ENCODE assay signal across 24 cellular contexts in genomic region chr6:44105146-44105545, GRCh38. TPM values are rescaled to one million over a fixed set of nuclear protein-coding genes. Genes with fewer than 3 reads are reported as not detected.
DNase-seq lines count a peak whose midpoint lies in the region; ATAC-seq, FAIRE-seq and TF ChIP-seq lines count a peak whose summit lies in the region.
"Had no signal": no experiment of that assay in that cellular context is flagged by ENCODE, and none has a peak within 500 bp of the region (broad histone marks: within the 10 kb centered on the region; RNA-seq: fewer than 3 reads in every experiment).

No MANE protein-coding gene starts in this region.

- CTCF ChIA-PET in GM12878 (lab: Yijun Ruan, JAX): interaction anchor here (1.0 to 1.3 kb wide), 2 partner anchors 9 to 17 kb away, joined by 3 read pairs; no protein-coding TSS in a partner anchor

- H3K27me3 ChIP-seq in right cardiac atrium (ENCODE audit: control insufficient read depth, insufficient read depth) (no peaks in the 10 kb centered on the region), GM12878 (replicated peaks in 1 of 2; ENCODE audit: control insufficient read depth in 2 of 2, insufficient read depth in 2 of 2, low read length in 1 of 2) (no peaks in the 10 kb centered on the region), liver (ENCODE audit: control insufficient read depth in 4 of 4, insufficient read depth in 4 of 4, low read length in 3 of 4) (no peaks in the 10 kb centered on the region), upper lobe of left lung (no peaks in the 10 kb centered on the region)
- H3K27me3 ChIP-seq: neutrophil, SJCRH30 had no signal

- no peak for TF ChIP-seq POLR2A in GM12878 (IDR thresholded peaks at IDR 0.05; ENCODE audit: low read depth, low read length)
- TF ChIP-seq POLR2A in upper lobe of left lung (IDR thresholded peaks at IDR 0.05): no peak

- SMC1A ChIA-PET in GM12878 (lab: Charles Lee; ENCODE audit: uncharacterized antibody, unreplicated experiment): no interaction called here

- H3K4me3 ChIP-seq in right cardiac atrium (ENCODE audit: low read length) (no peak overlapping the region), GM12878 (no peak overlapping the region), liver (ENCODE audit: low read depth in 1 of 3, low read length in 3 of 3) (no peak overlapping the region), upper lobe of left lung (no peak overlapping the region)
- H3K4me3 ChIP-seq: mucosa of descending colon, SJCRH30 had no signal

- TF ChIP-seq RAD21 in GM12878 (IDR thresholded peaks at IDR 0.05; ENCODE audit: insufficient read depth, low read depth, low read length): no peak
- no peak for TF ChIP-seq RAD21 in liver (IDR thresholded peaks at IDR 0.05)

- H3K79me2 ChIP-seq in GM12878 (ENCODE audit: control insufficient read depth, insufficient read depth, low read length): no peaks in the 10 kb centered on the region

- H4K20me1 ChIP-seq in GM12878 (ENCODE audit: control insufficient read depth, insufficient read depth): no peaks in the 10 kb centered on the region

- H2AFZ ChIP-seq in GM12878 (ENCODE audit: control insufficient read depth, low read depth, low read length): no peak overlapping the region

- in situ Hi-C loops in GM12878 (cut with MboI): loop anchor here (10.0 kb wide), 2 partner anchors 50 to 130 kb away; partner anchors contain the start of gene CAPN11

- TF ChIP-seq CTCF in GM12878 (IDR thresholded peaks at IDR 0.05 in 2 of 3, conservative IDR thresholded peaks at IDR 0.05 in 1 of 3; ENCODE audit: control insufficient read depth in 2 of 3, extremely low read depth in 1 of 3, insufficient read depth in 1 of 3, low read depth in 3 of 3, low read length in 3 of 3) (no peak), liver (IDR thresholded peaks at IDR 0.05; ENCODE audit: low read depth, low read length, missing input control) (no peak), upper lobe of left lung (IDR thresholded peaks at IDR 0.05) (no peak)

- TF ChIP-seq EP300 in GM12878 (IDR thresholded peaks at IDR 0.05; ENCODE audit: borderline replicate concordance in 1 of 2, control insufficient read depth in 1 of 2, low read depth in 2 of 2, low read length in 2 of 2) (no peak), upper lobe of left lung (IDR thresholded peaks at IDR 0.05) (no peak)

- no peak for FAIRE-seq in GM12878 (lab: Jason Lieb, UNC)
- FAIRE-seq: astrocyte had no signal

- H3K9me3 ChIP-seq in right cardiac atrium (ENCODE audit: control insufficient read depth, low read length) (no peaks in the 10 kb centered on the region), GM12878 (replicated peaks; ENCODE audit: control insufficient read depth, insufficient read depth, low read length) (no peaks in the 10 kb centered on the region), liver (ENCODE audit: control insufficient read depth in 4 of 4, low read length in 3 of 4) (no peaks in the 10 kb centered on the region), upper lobe of left lung (no peaks in the 10 kb centered on the region)
- H3K9me3 ChIP-seq: mucosa of descending colon, neutrophil, SJCRH30 had no signal

- POLR2A ChIA-PET in GM12878 (lab: Charles Lee): no interaction called here

- peaks cover 19 to 25% of the 10 kb centered on the region in 2 experiments; a peak in 3 of 4 replicates for H3K36me3 ChIP-seq in GM12878 (ENCODE audit: control insufficient read depth in 2 of 2, insufficient read depth in 2 of 2, low read length in 1 of 2)
- H3K36me3 ChIP-seq in liver (ENCODE audit: control insufficient read depth in 4 of 4, insufficient read depth in 3 of 4, low read depth in 1 of 4, low read length in 3 of 4): peaks cover 2 to 5% (median 3%) of the 10 kb centered on the region in 4 donors
- H3K36me3 ChIP-seq in upper lobe of left lung: peaks cover 0 to 31% (median 8%) of the 10 kb centered on the region in 4 donors

- DNase-seq in right cardiac atrium: no peak
- no peak for DNase-seq in left ventricle myocardium superior
- DNase-seq in GM12878 (ENCODE audit: low read depth, low spot score): no peak
- no peak for DNase-seq in upper lobe of left lung
- no peak for DNase-seq in stimulated activated CD4-positive, alpha-beta T cell treated with anti-CD3 and anti-CD28 coated beads, Interleukin-12 subunit alpha, Interleukin-12 subunit beta, amount 100 ng/mL, for 4 hours
- DNase-seq in NCI-H526 (lab: John Stamatoyannopoulos, UW): no peak
- DNase-seq: activated CD4-positive, CD25-positive, alpha-beta regulatory T cell; activated CD8-positive, alpha-beta T cell treated with anti-CD3 and anti-CD28 coated beads, Interleukin-2, amount 10 ng/mL, durations not matched to agents 7 days and 5 days; activated T-cell treated with anti-CD3 and anti-CD28 coated beads, Interleukin-2, amount 50 U/mL, for 4 hours; cortex of kidney; foreskin melanocyte; KG1; kidney glomerular epithelial cell; mucosa of descending colon; NCI-H2029 treated with DMSO at 0.1 percent for 48 hours; NCI-H526 treated with DMSO at 0.1 percent for 48 hours; PC-3; stimulated activated naive CD4-positive, alpha-beta T cell had no signal

- no peak overlapping the region for H3K4me2 ChIP-seq in GM12878 (ENCODE audit: control insufficient read depth, insufficient read depth)

- 68% methylated on average over 7 of the region's 7 CpGs for WGBS in right cardiac atrium
- WGBS in GM12878 (ENCODE audit: insufficient coverage, insufficient replicate concordance, low lambda C conversion rate, missing lambda C conversion rate): 90% methylated on average over 7 of the region's 7 CpGs
- 69% methylated on average over 7 of the region's 7 CpGs for WGBS in liver
- WGBS in upper lobe of left lung, 2 donors: 55 to 69% methylated on average over 7 of the region's 7 CpGs

- intact Hi-C loops in right cardiac atrium (cut with DNase I): no loop called here
- intact Hi-C loops in left ventricle myocardium superior (cut with micrococcal nuclease): no loop called here
- intact Hi-C loops in GM12878 (cut with micrococcal nuclease; ENCODE audit: unreplicated experiment): no loop called here

- RAD21 ChIA-PET in GM12878 (lab: Charles Lee; ENCODE audit: unreplicated experiment): no interaction called here

- no peak for ATAC-seq in right cardiac atrium
- no peak for ATAC-seq in left ventricle myocardium superior
- no peak for ATAC-seq in GM12878
- ATAC-seq in upper lobe of left lung (ENCODE audit: low FRiP score in 2 of 2): no peak
- ATAC-seq in GM18511 (IDR thresholded peaks at IDR 0.05; ENCODE audit: unreplicated experiment): no peak
- ATAC-seq: activated CD8-positive, alpha-beta T cell treated with anti-CD3 and anti-CD28 coated beads, Interleukin-2, amount 10 ng/mL, durations not matched to agents 7 days and 5 days; activated T-cell treated with anti-CD3 and anti-CD28 coated beads, Interleukin-2, amount 50 U/mL, for 4 hours; mucosa of descending colon had no signal

- BruUV-seq in GM12878 (replicated peaks; lab: Mats Ljungman, UMichigan): no TSS peak

- peak overlapping the region; percentile 40 for H3K27ac ChIP-seq in right cardiac atrium (ENCODE audit: low read length)
- H3K27ac ChIP-seq in GM12878 (ENCODE audit: control insufficient read depth, insufficient read depth): no peak overlapping the region
- H3K27ac ChIP-seq in liver (ENCODE audit: low read depth in 1 of 2, low read length in 2 of 2): peak overlapping the region; percentile 11 to 45
- peak overlapping the region; percentile 45 to 72 (median 56) for H3K27ac ChIP-seq in upper lobe of left lung
- H3K27ac ChIP-seq: epithelial cell of prostate, SJCRH30 had no signal

- H3K4me1 ChIP-seq in right cardiac atrium (ENCODE audit: control insufficient read depth, insufficient read depth, low read length): peaks cover 18% of the 10 kb centered on the region
- no peaks in the 10 kb centered on the region for H3K4me1 ChIP-seq in GM12878 (ENCODE audit: control insufficient read depth, insufficient read depth, low read length)
- peaks cover 2 to 40% (median 34%) of the 10 kb centered on the region in 4 donors for H3K4me1 ChIP-seq in liver (ENCODE audit: control insufficient read depth in 4 of 4, insufficient read depth in 4 of 4, low read length in 3 of 4)
- peaks cover 25 to 48% (median 33%) of the 10 kb centered on the region in 4 donors for H3K4me1 ChIP-seq in upper lobe of left lung
- H3K4me1 ChIP-seq: SJCRH30 had no signal

- H3K9ac ChIP-seq in GM12878 (ENCODE audit: control insufficient read depth, insufficient read depth, low read length) (no peak overlapping the region), liver (ENCODE audit: low read depth in 1 of 2, low read length in 2 of 2) (no peak overlapping the region)

RNA-seq across cellular contexts. Expression of gene MRPL14, which starts 22.1 kb away (rescaled TPM):
- 10 to 100 TPM; 31.0 to 38.1 (median 36.6) TPM for total RNA-seq in right cardiac atrium
- 44.7 TPM for polyA plus RNA-seq in right cardiac atrium
- 38.8 TPM for total RNA-seq in left ventricle myocardium superior
- total RNA-seq in GM12878 (2013; cell fraction: nucleolus; rRNA removed): 26.2 and 26.4 TPM in 2 replicates
- total RNA-seq in GM12878 (2014; rRNA removed): 107 and 109 TPM in 2 replicates
- 74.9 and 80.5 TPM in 2 replicates for total RNA-seq in GM12878 (2014; rRNA removed; fragmentation: Illumina TruSeq; extraction: Trizol)
- total RNA-seq in GM12878 (2021): 85.9 and 91.1 TPM in 2 replicates
- polyA plus RNA-seq in GM12878 (2011; ENCODE audit: low read depth): 45.9 TPM
- polyA plus RNA-seq in GM12878 (2011; rRNA removed): 91.6 and 128 TPM in 2 replicates
- polyA plus RNA-seq in GM12878 (2011; cell fraction: cytosol; rRNA removed): 127 and 146 TPM in 2 replicates
- 48.1 and 49.3 TPM in 2 replicates for polyA plus RNA-seq in GM12878 (2011; cell fraction: nucleus; rRNA removed)
- polyA plus RNA-seq in GM12878 (2012): 68.0 and 83.2 TPM in 2 replicates
- 68.1 and 87.4 TPM in 2 replicates for polyA plus RNA-seq in GM12878 (2014; fragmentation: Illumina TruSeq; extraction: Trizol)
- 100 to 1,000 TPM; 291 to 294 TPM for polyA plus RNA-seq in GM12878 (2014; fragmentation: Nextera tagmentation; extraction: Ambion mirVana)
- polyA plus RNA-seq in GM12878 (2014; rRNA removed): 117 and 145 TPM in 2 replicates
- polyA plus RNA-seq in GM12878 (2016; fragmentation: Nextera tagmentation; extraction: Ambion mirVana): 100 to 1,000 TPM; 170 to 193 TPM
- 21.9 and 36.1 TPM in 2 replicates for polyA minus RNA-seq in GM12878 (2011; rRNA and poly(A)+ RNA removed)
- polyA minus RNA-seq in GM12878 (2011; cell fraction: cytosol; rRNA and poly(A)+ RNA removed): 16.8 and 17.4 TPM in 2 replicates
- 7.9 and 9.6 TPM in 2 replicates for polyA minus RNA-seq in GM12878 (2011; cell fraction: nucleus; rRNA and poly(A)+ RNA removed)
- 10 to 100 TPM; 34.6 to 36.9 TPM for total RNA-seq in liver
- 100 to 1,000 TPM in 1 of 2 donors, 10 to 100 TPM in 1; 44.9 to 118 TPM for polyA plus RNA-seq in liver
- 100 to 1,000 TPM in 3 of 6 donors, 10 to 100 TPM in 3; 89.1 to 164 (median 97.7) TPM for total RNA-seq in upper lobe of left lung

RNA-seq across cellular contexts. Expression of gene TMEM63B, which starts 22.2 kb away (rescaled TPM):
- 10 to 100 TPM; 41.4 to 44.8 (median 43.4) TPM for total RNA-seq in right cardiac atrium
- polyA plus RNA-seq in right cardiac atrium: 27.7 TPM
- total RNA-seq in left ventricle myocardium superior: 47.3 TPM
- total RNA-seq in GM12878 (2013; cell fraction: nucleolus; rRNA removed): 27.1 and 27.5 TPM in 2 replicates
- 7.1 and 7.5 TPM in 2 replicates for total RNA-seq in GM12878 (2014; rRNA removed)
- total RNA-seq in GM12878 (2014; rRNA removed; fragmentation: Illumina TruSeq; extraction: Trizol): 4.0 and 4.1 TPM in 2 replicates
- total RNA-seq in GM12878 (2021): 12.8 and 14.8 TPM in 2 replicates
- 5.4 TPM for polyA plus RNA-seq in GM12878 (2011; ENCODE audit: low read depth)
- polyA plus RNA-seq in GM12878 (2011; rRNA removed): 9.2 and 15.0 TPM in 2 replicates
- polyA plus RNA-seq in GM12878 (2011; cell fraction: cytosol; rRNA removed): 21.7 and 22.5 TPM in 2 replicates
- polyA plus RNA-seq in GM12878 (2011; cell fraction: nucleus; rRNA removed): 54.7 and 59.6 TPM in 2 replicates
- 8.2 and 11.7 TPM in 2 replicates for polyA plus RNA-seq in GM12878 (2012)
- polyA plus RNA-seq in GM12878 (2014; fragmentation: Illumina TruSeq; extraction: Trizol): 7.4 and 9.5 TPM in 2 replicates
- under 1 TPM in 1 of 2 experiments, not detected in 1; 0.09 TPM for polyA plus RNA-seq in GM12878 (2014; fragmentation: Nextera tagmentation; extraction: Ambion mirVana)
- 9.5 and 10.2 TPM in 2 replicates for polyA plus RNA-seq in GM12878 (2014; rRNA removed)
- 1 to 10 TPM; 4.3 to 5.1 TPM for polyA plus RNA-seq in GM12878 (2016; fragmentation: Nextera tagmentation; extraction: Ambion mirVana)
- 36.4 and 36.7 TPM in 2 replicates for polyA minus RNA-seq in GM12878 (2011; rRNA and poly(A)+ RNA removed)
- 9.3 and 13.2 TPM in 2 replicates for polyA minus RNA-seq in GM12878 (2011; cell fraction: cytosol; rRNA and poly(A)+ RNA removed)
- 8.3 and 15.1 TPM in 2 replicates for polyA minus RNA-seq in GM12878 (2011; cell fraction: nucleus; rRNA and poly(A)+ RNA removed)
- 10 to 100 TPM; 53.8 to 64.9 TPM for total RNA-seq in liver
- polyA plus RNA-seq in liver: 10 to 100 TPM in 1 of 2 donors, 1 to 10 TPM in 1; 9.6 to 21.4 TPM
- total RNA-seq in upper lobe of left lung: 100 to 1,000 TPM in 4 of 6 donors, 10 to 100 TPM in 2; 89.8 to 198 (median 128) TPM

RNA-seq across cellular contexts. Expression of gene CAPN11, which starts 53.5 kb away (rescaled TPM):
- total RNA-seq in right cardiac atrium (under 1 TPM in 1 of 4 donors, not detected in 3; 0.38 TPM), left ventricle myocardium superior (0.40 TPM), GM12878 (2014; rRNA removed) (0.11 and 0.34 TPM in 2 replicates), GM12878 (2014; rRNA removed; fragmentation: Illumina TruSeq; extraction: Trizol) (0.09 and 0.22 TPM in 2 replicates), GM12878 (2021) (0.29 and 0.44 TPM in 2 replicates), liver (under 1 TPM; 0.08 to 0.19 TPM), upper lobe of left lung (under 1 TPM in 4 of 6 donors, not detected in 2; 0.30 to 0.81 (median 0.52) TPM)
- polyA plus RNA-seq in right cardiac atrium (0.27 TPM), GM12878 (2011; rRNA removed) (0.39 and 0.50 TPM in 2 replicates), GM12878 (2014; fragmentation: Illumina TruSeq; extraction: Trizol) (0.28 and 0.46 TPM in 2 replicates), GM12878 (2014; fragmentation: Nextera tagmentation; extraction: Ambion mirVana) (under 1 TPM; 0.05 to 0.06 TPM), GM12878 (2014; rRNA removed) (0.35 and 0.42 TPM in 2 replicates), GM12878 (2016; fragmentation: Nextera tagmentation; extraction: Ambion mirVana) (under 1 TPM; 0.15 to 0.37 TPM), liver (under 1 TPM in 1 of 2 donors, not detected in 1; 0.09 TPM)
- not detected in 2 replicates for total RNA-seq in GM12878 (2013; cell fraction: nucleolus; rRNA removed)
- polyA plus RNA-seq in GM12878 (2011; ENCODE audit: low read depth): 0.35 TPM
- polyA plus RNA-seq in GM12878 (2011; cell fraction: cytosol; rRNA removed): 0.37 and 0.52 TPM in 2 replicates
- polyA plus RNA-seq in GM12878 (2011; cell fraction: nucleus; rRNA removed): 2.4 and 4.4 TPM in 2 replicates
- polyA plus RNA-seq in GM12878 (2012): 0.41 and 0.73 TPM in 2 replicates
- 0.22 and 0.41 TPM in 2 replicates for polyA minus RNA-seq in GM12878 (2011; rRNA and poly(A)+ RNA removed)
- polyA minus RNA-seq in GM12878 (2011; cell fraction: cytosol; rRNA and poly(A)+ RNA removed): not detected in 2 replicates
- polyA minus RNA-seq in GM12878 (2011; cell fraction: nucleus; rRNA and poly(A)+ RNA removed): 0.36 and 1.1 TPM in 2 replicates
- total RNA-seq: astrocyte, PC-3 had no signal
